Comparison of ENCODE assay signal across 11 cellular contexts in the genomic region with DNA sequence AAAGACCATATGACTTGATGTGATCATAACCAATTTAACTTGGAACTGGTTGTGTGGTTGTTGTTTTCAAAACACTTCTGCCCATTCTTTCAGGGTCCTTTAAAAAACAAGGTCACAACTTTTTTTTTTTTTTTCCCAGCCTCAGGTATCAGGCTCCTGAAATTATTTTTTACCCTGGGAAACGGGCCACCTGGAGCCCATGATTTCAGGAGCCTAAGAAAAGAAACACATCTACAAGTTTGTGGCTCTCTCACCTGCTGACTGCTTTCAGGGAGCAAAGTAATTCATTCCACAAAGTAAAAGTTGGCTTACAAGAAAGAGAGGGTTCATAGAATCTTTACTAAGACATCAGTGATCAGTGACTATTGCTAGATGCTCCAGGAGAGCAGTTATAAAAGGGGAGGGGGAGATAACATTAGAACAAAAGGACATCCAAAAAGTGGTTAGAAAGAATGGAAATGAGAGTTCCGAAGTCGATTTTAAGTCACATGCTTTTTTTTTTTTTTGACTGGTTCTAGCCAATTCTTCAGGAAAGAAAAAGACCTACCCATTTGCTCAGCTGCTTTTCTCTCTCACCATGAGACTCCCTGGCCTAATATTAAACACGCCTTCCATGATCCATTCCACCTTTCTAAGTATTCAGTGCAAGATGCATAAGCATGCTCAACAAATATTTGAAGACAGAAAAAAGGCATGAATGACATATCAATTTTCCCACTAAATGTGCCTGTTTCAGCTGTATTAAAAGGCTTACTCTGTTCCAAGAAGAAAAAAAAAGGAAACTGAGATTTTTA.
"Had no signal": no experiment of that assay in that cellular context is flagged by ENCODE, and none has a peak within 500 bp of the region (broad histone marks: within the 10 kb centered on the region; RNA-seq: fewer than 3 reads in every experiment).

No MANE protein-coding gene starts in this region.

- H3K27ac ChIP-seq: GM23248 had no signal

- DNase-seq: GM23248, GOT3, H7, H9, HCEC 1CT, HFFc6 had no signal

- H3K9me3 ChIP-seq: HAP-1 had no signal

- ATAC-seq: GM23338, HCT116 had no signal

- FAIRE-seq: H1, H54 had no signal

- H3K36me3 ChIP-seq: HAP-1 had no signal

- H3K9me3 Mint-ChIP-seq: GM23338, H9 had no signal

- H3K4me3 Mint-ChIP-seq: GM23338, H9, HFFc6 had no signal

- H3K27ac Mint-ChIP-seq: GM23338, H9, HFFc6 had no signal

- H3K4me3 ChIP-seq: GM23248, GM23338, HAP-1 had no signal
